ENCODE assay signal across 18 cellular contexts in genomic region chr18:68972176-68972575, GRCh38.
A peak's percentile ranks its signal among the peaks of the same experiment; 100 is the strongest.
DNase-seq lines count a peak whose midpoint lies in the region; ATAC-seq and TF ChIP-seq lines count a peak whose summit lies in the region.
"Had no signal": no experiment of that assay in that cellular context is flagged by ENCODE, and none has a peak within 500 bp of the region (broad histone marks: within the 10 kb centered on the region; RNA-seq: fewer than 3 reads in every experiment).

No MANE protein-coding gene starts in this region.

- H3K4me1 ChIP-seq in right lobe of liver = peaks cover 0 to 6% (median 2%) of the 10 kb centered on the region in 4 donors
- H3K4me1 ChIP-seq: A549 had no signal

- H3K4me3 ChIP-seq in choroid plexus epithelial cell (ENCODE audit: low read depth, low read length) (no peak overlapping the region), right lobe of liver (no peak overlapping the region)
- H3K4me3 ChIP-seq: A549 had no signal

- H3K36me3 Mint-ChIP-seq in HFFc6 (ENCODE audit: low read depth) = no peaks in the 10 kb centered on the region

- H3K27me3 ChIP-seq in right lobe of liver = no peaks in the 10 kb centered on the region

- H3K9me3 Mint-ChIP-seq in HFFc6 = no peaks in the 10 kb centered on the region

- H3K27ac Mint-ChIP-seq in HFFc6 = no peak overlapping the region

- DNase-seq in Ammon's horn (ENCODE audit: low spot score) (peak; percentile 10), HFFc6 (no peak), choroid plexus epithelial cell (ENCODE audit: low read depth) (peak; percentile 30), right lobe of liver (no peak), NOMO-1 (lab: John Stamatoyannopoulos, UW; ENCODE audit: unreplicated experiment in 2 of 2) (no peak), COLO668 (lab: John Stamatoyannopoulos, UW; ENCODE audit: unreplicated experiment) (no peak), SW480 (ENCODE audit: low spot score) (no peak)
- DNase-seq: DMS79 treated with DMSO at 0.1 percent for 48 hours, HCEC 1CT, Karpas-422, NCI-H1417, NCI-H1930, NCI-H2171 treated with DMSO at 0.1 percent for 48 hours, NCI-H510A, NCI-H82 had no signal

- no peak for TF ChIP-seq POLR2A in right lobe of liver (IDR thresholded peaks at IDR 0.05)

- H3K36me3 ChIP-seq in right lobe of liver = no peaks in the 10 kb centered on the region

- H3K4me3 Mint-ChIP-seq in HFFc6 = peak overlapping the region; percentile 30; the same call in 1 of the 2 replicates

- no peaks in the 10 kb centered on the region; the same call in 1 of the 2 replicates for H3K4me1 Mint-ChIP-seq in HFFc6 (ENCODE audit: low read depth)

- intact Hi-C loops in right lobe of liver (cut with DNase I) = no loop called here

- no peak for TF ChIP-seq CTCF in HFFc6 (IDR thresholded peaks at IDR 0.05)
- TF ChIP-seq CTCF in choroid plexus epithelial cell (conservative IDR thresholded peaks at IDR 0.05; ENCODE audit: low read depth, low read length) = no peak
- TF ChIP-seq CTCF in right lobe of liver (IDR thresholded peaks at IDR 0.05) = no peak

- ATAC-seq in right lobe of liver (peak; percentile 74 to 97 (median 90)), GM19351 (IDR thresholded peaks at IDR 0.05; ENCODE audit: unreplicated experiment) (no peak)
- ATAC-seq: A549 had no signal

- no peaks in the 10 kb centered on the region; the same call in 1 of the 2 replicates for H3K27me3 Mint-ChIP-seq in HFFc6 (ENCODE audit: insufficient read depth)

- WGBS in right lobe of liver (ENCODE audit: insufficient coverage, low coverage, low lambda C conversion rate, missing lambda C conversion rate) = 57% methylated on average over 5 of the region's 5 CpGs

- peak overlapping the region in 1 of 3 donors; percentile 1 for H3K27ac ChIP-seq in right lobe of liver
- H3K27ac ChIP-seq: A549, RWPE1 had no signal

- no peaks in the 10 kb centered on the region for H3K9me3 ChIP-seq in right lobe of liver
- H3K9me3 ChIP-seq: A549 had no signal

Comparison
In these comparisons a context has a peak if more than half of its experiments do, and no peak if none do; other contexts are left out.
1. DNase-seq: peak in Ammon's horn (single experiment) and choroid plexus epithelial cell (single experiment); none in HFFc6 (single experiment), right lobe of liver (0 of 3), NOMO-1 (0 of 2), COLO668 (single experiment) and SW480 (single experiment).